In the genomic region with DNA sequence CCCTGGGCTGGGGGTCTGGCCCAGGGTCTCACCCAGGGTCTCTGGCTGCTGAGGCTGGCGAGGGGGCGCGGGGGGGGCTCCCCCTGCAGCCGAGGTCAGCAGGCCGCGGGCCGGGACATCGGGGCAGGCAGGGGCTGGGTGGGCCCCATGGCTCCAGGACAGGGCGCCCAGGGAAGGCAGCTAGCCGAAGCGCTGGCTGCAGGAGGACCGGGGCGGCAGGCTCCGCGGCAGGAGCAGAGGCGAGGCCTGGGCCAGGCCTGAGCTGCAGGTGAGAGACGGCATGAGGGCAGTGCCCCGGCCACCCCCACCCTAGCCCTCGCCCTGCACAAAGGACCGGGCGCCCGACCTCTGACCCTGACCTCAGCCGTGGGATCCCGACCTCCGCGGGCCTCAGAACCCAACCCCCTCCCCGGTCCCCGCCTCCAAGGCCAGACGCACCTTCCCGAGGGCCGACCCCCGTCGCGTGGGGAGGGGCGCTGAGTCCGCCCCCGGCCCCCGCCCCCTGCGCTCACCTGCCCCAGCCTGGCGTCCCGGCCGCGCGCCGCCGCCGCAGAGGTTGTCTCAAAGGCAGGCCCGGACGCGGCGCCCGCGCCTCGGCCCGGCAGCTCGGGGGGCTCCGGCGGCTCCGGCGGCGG, we compare ENCODE assay signal across 11 cellular contexts. TPM values are rescaled to one million over a fixed set of nuclear protein-coding genes. Genes with fewer than 3 reads are reported as not detected.
DNase-seq lines count a peak whose midpoint lies in the region; ATAC-seq and TF ChIP-seq lines count a peak whose summit lies in the region.
"Had no signal": no experiment of that assay in that cellular context is flagged by ENCODE, and none has a peak within 500 bp of the region (broad histone marks: within the 10 kb centered on the region; RNA-seq: fewer than 3 reads in every experiment).

No MANE protein-coding gene starts in this region.

- no peak for TF ChIP-seq POLR2A in stomach (IDR thresholded peaks at IDR 0.05)

- no peak for ATAC-seq in activated CD4-positive, alpha-beta T cell treated with anti-CD3 and anti-CD28 coated beads for 36 hours
- ATAC-seq in GM19455 (IDR thresholded peaks at IDR 0.05; ENCODE audit: unreplicated experiment) = no peak

- no CpG with 5 or more reads among the region's 61 CpGs for WGBS in iPS DF 6.9 (ENCODE audit: insufficient coverage, insufficient read length)
- 5 to 21% (median 7%) methylated on average over 12 to 59 of the region's 61 CpGs for WGBS in stomach, 5 donors

- H3K27me3 ChIP-seq in iPS DF 6.9 (ENCODE audit: control insufficient read depth, insufficient read depth, low read length) (no peaks in the 10 kb centered on the region; the same call in 1 of the 2 replicates), stomach (peaks cover 0 to 14% (median 0%) of the 10 kb centered on the region in 3 donors)

- H3K4me3 ChIP-seq in iPS DF 6.9 (ENCODE audit: low read length) (peak overlapping the region; percentile 49; the same call in 1 of the 2 replicates), stomach (peak overlapping the region; percentile 44 to 58 (median 46))

- H3K27ac Mint-ChIP-seq in activated CD4-positive, alpha-beta T cell treated with anti-CD3 and anti-CD28 coated beads for 36 hours = no peak overlapping the region
- H3K27ac Mint-ChIP-seq in chondrocyte (ENCODE audit: unreplicated experiment) = no peak overlapping the region

- TF ChIP-seq CTCF in stomach (IDR thresholded peaks at IDR 0.05) (no peak), chondrocyte (IDR thresholded peaks at IDR 0.05) (no peak)

- H3K4me1 ChIP-seq in iPS DF 6.9 (ENCODE audit: control insufficient read depth, insufficient read depth, low read length) (peaks cover 7% of the 10 kb centered on the region), stomach (peaks cover 41 to 92% (median 88%) of the 10 kb centered on the region in 4 donors)

- POLR2A ChIA-PET in activated CD4-positive, alpha-beta T cell treated with anti-CD3 and anti-CD28 coated beads for 36 hours (lab: Charles Lee) = interaction anchor here (0.7 kb wide), 1 partner anchor 12 kb away, joined by 3 read pairs; no protein-coding TSS in a partner anchor

- H3K27ac ChIP-seq in iPS DF 6.9 (ENCODE audit: low read length) = no peak overlapping the region
- H3K27ac ChIP-seq in stomach = peak overlapping the region; percentile 52 to 73 (median 64)

- no peaks in the 10 kb centered on the region for H3K27me3 Mint-ChIP-seq in activated CD4-positive, alpha-beta T cell treated with anti-CD3 and anti-CD28 coated beads for 36 hours
- no peaks in the 10 kb centered on the region for H3K27me3 Mint-ChIP-seq in chondrocyte (ENCODE audit: low read depth)

- H3K4me1 Mint-ChIP-seq in activated CD4-positive, alpha-beta T cell treated with anti-CD3 and anti-CD28 coated beads for 36 hours = peaks cover 5% of the 10 kb centered on the region
- H3K4me1 Mint-ChIP-seq in chondrocyte (ENCODE audit: low read depth) = peaks cover 14% of the 10 kb centered on the region

- peak; percentile 45 for DNase-seq in activated CD4-positive, alpha-beta T cell treated with anti-CD3 and anti-CD28 coated beads for 36 hours
- DNase-seq in activated CD4-positive, alpha-beta T cell treated with anti-CD3 and anti-CD28 coated beads for 4 hours = no peak
- DNase-seq in RKO (ENCODE audit: low spot score) = peak; percentile 56
- DNase-seq in iPS DF 6.9 (ENCODE audit: low read depth, low spot score) = no peak
- no peak for DNase-seq in stomach
- no peak for DNase-seq in SIG-M5 (lab: John Stamatoyannopoulos, UW)
- DNase-seq in chondrocyte (ENCODE audit: low spot score) = no peak
- DNase-seq: activated naive CD4-positive, alpha-beta T cell; stimulated activated CD4-positive, alpha-beta T cell treated with anti-CD3 and anti-CD28 coated beads, Interleukin-4, amount 100 ng/mL, for 24 hours had no signal

- TF ChIP-seq EP300 in stomach (IDR thresholded peaks at IDR 0.05) = no peak

- H3K36me3 Mint-ChIP-seq in activated CD4-positive, alpha-beta T cell treated with anti-CD3 and anti-CD28 coated beads for 36 hours (ENCODE audit: low read depth) = no peaks in the 10 kb centered on the region
- no peaks in the 10 kb centered on the region for H3K36me3 Mint-ChIP-seq in chondrocyte (ENCODE audit: low read depth)

- H3K36me3 ChIP-seq in iPS DF 6.9 (ENCODE audit: control insufficient read depth, insufficient read depth, low read length) = no peaks in the 10 kb centered on the region
- peaks cover 0 to 2% (median 0%) of the 10 kb centered on the region in 4 donors for H3K36me3 ChIP-seq in stomach

- no peaks in the 10 kb centered on the region for H3K9me3 Mint-ChIP-seq in activated CD4-positive, alpha-beta T cell treated with anti-CD3 and anti-CD28 coated beads for 36 hours (ENCODE audit: low read depth)
- H3K9me3 Mint-ChIP-seq in chondrocyte (ENCODE audit: low read depth) = no peaks in the 10 kb centered on the region

- H3K9me3 ChIP-seq in iPS DF 6.9 (ENCODE audit: control insufficient read depth, insufficient read depth, low read length) (no peaks in the 10 kb centered on the region), stomach (no peaks in the 10 kb centered on the region)

- CTCF ChIA-PET in activated CD4-positive, alpha-beta T cell treated with anti-CD3 and anti-CD28 coated beads for 36 hours (lab: Charles Lee) = no interaction called here

- intact Hi-C loops in activated CD4-positive, alpha-beta T cell treated with anti-CD3 and anti-CD28 coated beads for 36 hours (cut with DNase I, micrococcal nuclease) = loop anchor here (2.0 to 10.0 kb wide), 4 partner anchors 34 to 437 kb away; a partner anchor contains a TSS
- intact Hi-C loops in stomach (cut with DNase I; ENCODE audit: low total_unique reads) = no loop called here

- peak overlapping the region; percentile 21 for H3K4me3 Mint-ChIP-seq in activated CD4-positive, alpha-beta T cell treated with anti-CD3 and anti-CD28 coated beads for 36 hours
- no peak overlapping the region for H3K4me3 Mint-ChIP-seq in chondrocyte (ENCODE audit: unreplicated experiment)

RNA-seq across cellular contexts. Expression of a gene that starts 0.4 kb away (rescaled TPM):
- 1 to 10 TPM; 7.1 to 8.9 TPM for total RNA-seq in activated CD4-positive, alpha-beta T cell treated with anti-CD3 and anti-CD28 coated beads for 36 hours
- total RNA-seq in stomach = 10 to 100 TPM in 1 of 5 donors, 1 to 10 TPM in 2, under 1 TPM in 1, not detected in 1; 0.45 to 18.7 (median 3.3) TPM
- 10 to 100 TPM; 11.8 to 13.9 (median 13.9) TPM for polyA plus RNA-seq in stomach
- 3.3 to 4.4 TPM (median 3.6 TPM) in 3 replicates for total RNA-seq in chondrocyte

RNA-seq across cellular contexts. Expression of a gene that starts 3.4 kb away (rescaled TPM):
- total RNA-seq in activated CD4-positive, alpha-beta T cell treated with anti-CD3 and anti-CD28 coated beads for 36 hours = under 1 TPM; 0.23 to 0.42 TPM
- total RNA-seq in stomach (1 to 10 TPM in 1 of 5 donors, under 1 TPM in 1, not detected in 3; 0.92 to 3.6 TPM), chondrocyte (0.44 to 0.92 TPM (median 0.79 TPM) in 3 replicates)
- polyA plus RNA-seq in stomach = 10 to 100 TPM in 1 of 3 donors, 1 to 10 TPM in 2; 2.7 to 47.3 (median 3.4) TPM

RNA-seq across cellular contexts. Expression of a gene that starts 5.7 kb away (rescaled TPM):
- not detected for total RNA-seq in activated CD4-positive, alpha-beta T cell treated with anti-CD3 and anti-CD28 coated beads for 36 hours
- total RNA-seq in stomach = not detected
- polyA plus RNA-seq in stomach = 1 to 10 TPM in 1 of 3 donors, not detected in 2; 1.0 TPM
- 0.22 TPM in 1 of 3 replicates, not detected in the others for total RNA-seq in chondrocyte
- total RNA-seq: HT1080 had no signal

RNA-seq across cellular contexts. Expression of a gene that starts 9.1 kb away (rescaled TPM):
- not detected for total RNA-seq in activated CD4-positive, alpha-beta T cell treated with anti-CD3 and anti-CD28 coated beads for 36 hours
- under 1 TPM in 1 of 5 donors, not detected in 4; 0.18 TPM for total RNA-seq in stomach
- polyA plus RNA-seq in stomach = under 1 TPM in 1 of 3 donors, not detected in 2; 0.53 TPM
- total RNA-seq in chondrocyte = not detected in 3 replicates
- total RNA-seq: HT1080 had no signal

RNA-seq across cellular contexts. Expression of a gene that starts 16.1 kb away (rescaled TPM):
- total RNA-seq in activated CD4-positive, alpha-beta T cell treated with anti-CD3 and anti-CD28 coated beads for 36 hours = 10 to 100 TPM; 27.0 to 27.8 TPM
- total RNA-seq in stomach (100 to 1,000 TPM in 1 of 5 donors, 10 to 100 TPM in 2, 1 to 10 TPM in 1, under 1 TPM in 1; 0.89 to 105 (median 15.5) TPM), chondrocyte (10.8 to 17.7 TPM (median 13.2 TPM) in 3 replicates)
- 1 to 10 TPM; 4.6 to 9.5 (median 6.4) TPM for polyA plus RNA-seq in stomach

Comparison
In these comparisons a context has a peak if more than half of its experiments do, and no peak if none do; other contexts are left out.
1. DNase-seq: peak in activated CD4-positive, alpha-beta T cell treated with anti-CD3 and anti-CD28 coated beads for 36 hours (single experiment) and RKO (single experiment); none in activated CD4-positive, alpha-beta T cell treated with anti-CD3 and anti-CD28 coated beads for 4 hours (0 of 2), iPS DF 6.9 (single experiment), stomach (single experiment), SIG-M5 (single experiment) and chondrocyte (single experiment).